2 cellular contexts compared by ENCODE assay signal in the genomic region with DNA sequence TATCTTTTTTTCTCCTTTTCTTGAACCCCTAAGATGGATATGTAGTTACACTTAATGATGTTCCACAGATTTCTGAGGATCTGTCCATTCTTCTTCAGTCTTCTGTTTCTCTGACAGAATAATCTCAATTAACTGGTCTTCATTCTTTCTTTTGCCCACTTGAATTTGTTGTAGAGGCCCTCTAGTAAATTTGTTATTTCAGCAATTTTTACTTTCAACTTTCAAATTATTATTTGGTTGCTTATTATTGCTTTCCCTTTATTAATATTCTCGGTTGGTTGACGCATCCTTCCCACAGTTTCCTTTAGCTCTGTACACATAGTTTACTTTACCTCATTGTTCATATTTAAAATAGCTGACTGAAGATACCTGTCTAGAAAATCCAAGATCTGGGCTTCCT.
TF ChIP-seq lines count a peak whose summit lies in the region.

No MANE protein-coding gene starts in this region.

TF ChIP-seq in SK-N-SH, 30 proteins besides CTCF, POLR2A, EP300 and RAD21 (continued from another document):
- TF ChIP-seq, protein P1, sequence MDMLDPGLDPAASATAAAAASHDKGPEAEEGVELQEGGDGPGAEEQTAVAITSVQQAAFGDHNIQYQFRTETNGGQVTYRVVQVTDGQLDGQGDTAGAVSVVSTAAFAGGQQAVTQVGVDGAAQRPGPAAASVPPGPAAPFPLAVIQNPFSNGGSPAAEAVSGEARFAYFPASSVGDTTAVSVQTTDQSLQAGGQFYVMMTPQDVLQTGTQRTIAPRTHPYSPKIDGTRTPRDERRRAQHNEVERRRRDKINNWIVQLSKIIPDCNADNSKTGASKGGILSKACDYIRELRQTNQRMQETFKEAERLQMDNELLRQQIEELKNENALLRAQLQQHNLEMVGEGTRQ (IDR thresholded peaks at IDR 0.05; ENCODE audit: borderline replicate concordance, low read depth, low read length) = no peak

TF ChIP-seq in SK-N-SH treated with all-trans-retinoic acid at 6 μM for 48 hours, 23 proteins besides CTCF, POLR2A, EP300 and RAD21 (continued from another document):
- TF ChIP-seq, protein P2, sequence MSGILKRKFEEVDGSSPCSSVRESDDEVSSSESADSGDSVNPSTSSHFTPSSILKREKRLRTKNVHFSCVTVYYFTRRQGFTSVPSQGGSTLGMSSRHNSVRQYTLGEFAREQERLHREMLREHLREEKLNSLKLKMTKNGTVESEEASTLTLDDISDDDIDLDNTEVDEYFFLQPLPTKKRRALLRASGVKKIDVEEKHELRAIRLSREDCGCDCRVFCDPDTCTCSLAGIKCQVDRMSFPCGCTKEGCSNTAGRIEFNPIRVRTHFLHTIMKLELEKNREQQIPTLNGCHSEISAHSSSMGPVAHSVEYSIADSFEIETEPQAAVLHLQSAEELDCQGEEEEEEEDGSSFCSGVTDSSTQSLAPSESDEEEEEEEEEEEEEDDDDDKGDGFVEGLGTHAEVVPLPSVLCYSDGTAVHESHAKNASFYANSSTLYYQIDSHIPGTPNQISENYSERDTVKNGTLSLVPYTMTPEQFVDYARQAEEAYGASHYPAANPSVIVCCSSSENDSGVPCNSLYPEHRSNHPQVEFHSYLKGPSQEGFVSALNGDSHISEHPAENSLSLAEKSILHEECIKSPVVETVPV (CRISPR knock-in tag; IDR thresholded peaks at IDR 0.05) = no peak
- TF ChIP-seq ISL1 (CRISPR knock-in tag; IDR thresholded peaks at IDR 0.05) (no peak), GLIS3 (CRISPR knock-in tag; IDR thresholded peaks at IDR 0.05) (no peak)
- TF ChIP-seq, protein P3, sequence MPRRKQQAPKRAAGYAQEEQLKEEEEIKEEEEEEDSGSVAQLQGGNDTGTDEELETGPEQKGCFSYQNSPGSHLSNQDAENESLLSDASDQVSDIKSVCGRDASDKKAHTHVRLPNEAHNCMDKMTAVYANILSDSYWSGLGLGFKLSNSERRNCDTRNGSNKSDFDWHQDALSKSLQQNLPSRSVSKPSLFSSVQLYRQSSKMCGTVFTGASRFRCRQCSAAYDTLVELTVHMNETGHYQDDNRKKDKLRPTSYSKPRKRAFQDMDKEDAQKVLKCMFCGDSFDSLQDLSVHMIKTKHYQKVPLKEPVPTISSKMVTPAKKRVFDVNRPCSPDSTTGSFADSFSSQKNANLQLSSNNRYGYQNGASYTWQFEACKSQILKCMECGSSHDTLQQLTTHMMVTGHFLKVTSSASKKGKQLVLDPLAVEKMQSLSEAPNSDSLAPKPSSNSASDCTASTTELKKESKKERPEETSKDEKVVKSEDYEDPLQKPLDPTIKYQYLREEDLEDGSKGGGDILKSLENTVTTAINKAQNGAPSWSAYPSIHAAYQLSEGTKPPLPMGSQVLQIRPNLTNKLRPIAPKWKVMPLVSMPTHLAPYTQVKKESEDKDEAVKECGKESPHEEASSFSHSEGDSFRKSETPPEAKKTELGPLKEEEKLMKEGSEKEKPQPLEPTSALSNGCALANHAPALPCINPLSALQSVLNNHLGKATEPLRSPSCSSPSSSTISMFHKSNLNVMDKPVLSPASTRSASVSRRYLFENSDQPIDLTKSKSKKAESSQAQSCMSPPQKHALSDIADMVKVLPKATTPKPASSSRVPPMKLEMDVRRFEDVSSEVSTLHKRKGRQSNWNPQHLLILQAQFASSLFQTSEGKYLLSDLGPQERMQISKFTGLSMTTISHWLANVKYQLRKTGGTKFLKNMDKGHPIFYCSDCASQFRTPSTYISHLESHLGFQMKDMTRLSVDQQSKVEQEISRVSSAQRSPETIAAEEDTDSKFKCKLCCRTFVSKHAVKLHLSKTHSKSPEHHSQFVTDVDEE (CRISPR knock-in tag; IDR thresholded peaks at IDR 0.05) = no peak
- TF ChIP-seq, protein P4, sequence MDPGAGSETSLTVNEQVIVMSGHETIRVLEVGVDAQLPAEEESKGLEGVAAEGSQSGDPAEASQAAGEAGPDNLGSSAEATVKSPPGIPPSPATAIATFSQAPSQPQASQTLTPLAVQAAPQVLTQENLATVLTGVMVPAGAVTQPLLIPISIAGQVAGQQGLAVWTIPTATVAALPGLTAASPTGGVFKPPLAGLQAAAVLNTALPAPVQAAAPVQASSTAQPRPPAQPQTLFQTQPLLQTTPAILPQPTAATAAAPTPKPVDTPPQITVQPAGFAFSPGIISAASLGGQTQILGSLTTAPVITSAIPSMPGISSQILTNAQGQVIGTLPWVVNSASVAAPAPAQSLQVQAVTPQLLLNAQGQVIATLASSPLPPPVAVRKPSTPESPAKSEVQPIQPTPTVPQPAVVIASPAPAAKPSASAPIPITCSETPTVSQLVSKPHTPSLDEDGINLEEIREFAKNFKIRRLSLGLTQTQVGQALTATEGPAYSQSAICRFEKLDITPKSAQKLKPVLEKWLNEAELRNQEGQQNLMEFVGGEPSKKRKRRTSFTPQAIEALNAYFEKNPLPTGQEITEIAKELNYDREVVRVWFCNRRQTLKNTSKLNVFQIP (CRISPR knock-in tag; IDR thresholded peaks at IDR 0.05; ENCODE audit: borderline replicate concordance, low read depth) = no peak
